Comparison of ENCODE assay signal across 25 cellular contexts in the genomic region with DNA sequence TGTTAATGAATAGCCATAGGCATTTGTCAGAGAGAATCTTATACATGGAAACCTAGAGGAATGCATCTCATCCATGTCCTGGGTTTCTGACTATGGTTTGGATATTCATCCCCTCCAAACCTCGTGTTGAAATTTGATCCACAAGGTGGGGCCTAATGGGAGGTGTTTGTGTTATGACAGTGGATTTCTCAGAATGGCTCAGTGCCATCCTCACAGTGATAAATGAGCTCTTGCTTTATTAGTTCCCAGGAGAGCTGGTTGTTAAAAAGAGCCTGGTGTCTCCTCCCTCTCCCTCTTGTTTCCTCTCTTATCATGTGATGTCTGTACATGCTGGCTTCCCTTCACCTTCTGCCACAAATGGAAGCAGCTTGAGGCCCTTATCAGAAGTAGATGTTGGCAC.
A peak's percentile ranks its signal among the peaks of the same experiment; 100 is the strongest.
DNase-seq lines count a peak whose midpoint lies in the region; TF ChIP-seq lines count a peak whose summit lies in the region.
"Had no signal": no experiment of that assay in that cellular context is flagged by ENCODE, and none has a peak within 500 bp of the region (broad histone marks: within the 10 kb centered on the region; RNA-seq: fewer than 3 reads in every experiment).

No MANE protein-coding gene starts in this region.

- no peaks in the 10 kb centered on the region for H3K9me3 ChIP-seq in hepatocyte (ENCODE audit: low read depth)
- H3K9me3 ChIP-seq: right lobe of liver, SJCRH30, thyroid gland had no signal

- no peaks in the 10 kb centered on the region for H3K36me3 Mint-ChIP-seq in activated naive CD8-positive, alpha-beta T cell treated with anti-CD3 and anti-CD28 coated beads for 36 hours
- H3K36me3 Mint-ChIP-seq: natural killer cell had no signal

- no peaks in the 10 kb centered on the region for H4K20me1 ChIP-seq in hepatocyte (ENCODE audit: insufficient read depth, poor library complexity, severe bottlenecking)

- no peaks in the 10 kb centered on the region for H3K27me3 Mint-ChIP-seq in activated naive CD8-positive, alpha-beta T cell treated with anti-CD3 and anti-CD28 coated beads for 36 hours
- H3K27me3 Mint-ChIP-seq: activated CD4-positive, alpha-beta memory T cell treated with anti-CD3 and anti-CD28 coated beads, Interleukin-2, amount 10 ng/mL, durations not matched to agents 7 days and 5 days; activated naive CD8-positive, alpha-beta T cell treated with anti-CD3 and anti-CD28 coated beads, Interleukin-2, amount 50 U/mL, for 24 hours; CD4-positive, alpha-beta T cell; central memory CD8-positive, alpha-beta T cell; stimulated activated naive CD8-positive, alpha-beta T cell treated with anti-CD3 and anti-CD28 coated beads, Interleukin-15, Interleukin-2, amounts not matched to agents 100 ng/mL and 50 ng/mL, for 24 hours had no signal

- no peak overlapping the region for H3K4me3 ChIP-seq in hepatocyte
- H3K4me3 ChIP-seq: GM12878, right lobe of liver, SJCRH30, thyroid gland had no signal

- H3K4me1 ChIP-seq in hepatocyte (ENCODE audit: insufficient read depth), result peaks cover 4% of the 10 kb centered on the region
- H3K4me1 ChIP-seq: parathyroid adenoma, right lobe of liver, SJCRH30, thyroid gland had no signal

- peak; percentile 60 for DNase-seq in DMS153 (lab: John Stamatoyannopoulos, UW)
- DNase-seq in NCI-H146 (lab: John Stamatoyannopoulos, UW), result peak; percentile 71
- DNase-seq in NCI-H510A treated with DMSO at 0.1 percent for 48 hours (lab: John Stamatoyannopoulos, UW), result peak; percentile 55
- peak; percentile 25 for DNase-seq in hepatocyte (ENCODE audit: low spot score)
- DNase-seq in activated CD8-positive, alpha-beta memory T cell treated with anti-CD3 and anti-CD28 coated beads, Interleukin-2, amount 50 U/mL, for 4 hours, result no peak
- no peak for DNase-seq in ureter (ENCODE audit: low spot score)
- no peak for DNase-seq in OCI-M2 (lab: John Stamatoyannopoulos, UW; ENCODE audit: unreplicated experiment)
- DNase-seq in activated naive CD8-positive, alpha-beta T cell treated with anti-CD3 and anti-CD28 coated beads for 36 hours, result no peak
- DNase-seq: activated CD4-positive, alpha-beta memory T cell treated with anti-CD3 and anti-CD28 coated beads, Interleukin-2, amount 10 ng/mL, durations not matched to agents 7 days and 5 days; activated CD4-positive, CD25-positive, alpha-beta regulatory T cell treated with anti-CD3 and anti-CD28 coated beads, Interleukin-2, amount 50 U/mL, for 72 hours; activated effector memory CD4-positive, alpha-beta T cell treated with anti-CD3 and anti-CD28 coated beads, Interleukin-2, amount 50 U/mL, for 16 hours; activated naive CD8-positive, alpha-beta T cell treated with anti-CD3 and anti-CD28 coated beads, Interleukin-2, amount 50 U/mL, for 24 hours; CD4-positive, alpha-beta T cell; DMS79 treated with DMSO at 0.1 percent for 48 hours; H9; islet precursor cell; Kasumi-1; natural killer cell; right lobe of liver; thyroid gland had no signal

- H3K9me3 Mint-ChIP-seq in activated naive CD8-positive, alpha-beta T cell treated with anti-CD3 and anti-CD28 coated beads for 36 hours, result peaks cover 3% of the 10 kb centered on the region

- no peaks in the 10 kb centered on the region for H3K79me2 ChIP-seq in hepatocyte
- H3K79me2 ChIP-seq: parathyroid adenoma had no signal

- H2AFZ ChIP-seq in hepatocyte, result no peak overlapping the region
- H2AFZ ChIP-seq: parathyroid adenoma had no signal

- H3K36me3 ChIP-seq in hepatocyte (replicated peaks; ENCODE audit: insufficient read depth, low read depth), result no peaks in the 10 kb centered on the region
- H3K36me3 ChIP-seq: right lobe of liver, SJCRH30, thyroid gland had no signal

- H3K4me3 Mint-ChIP-seq in activated naive CD8-positive, alpha-beta T cell treated with anti-CD3 and anti-CD28 coated beads for 36 hours, result no peak overlapping the region
- H3K4me3 Mint-ChIP-seq: activated CD4-positive, alpha-beta memory T cell treated with anti-CD3 and anti-CD28 coated beads, Interleukin-2, amount 10 ng/mL, durations not matched to agents 7 days and 5 days; activated naive CD8-positive, alpha-beta T cell treated with anti-CD3 and anti-CD28 coated beads, Interleukin-2, amount 50 U/mL, for 24 hours; CD4-positive, alpha-beta T cell; central memory CD8-positive, alpha-beta T cell; H9; natural killer cell; stimulated activated naive CD8-positive, alpha-beta T cell treated with anti-CD3 and anti-CD28 coated beads, Interleukin-15, Interleukin-2, amounts not matched to agents 100 ng/mL and 50 ng/mL, for 24 hours had no signal

- no peaks in the 10 kb centered on the region for H3K4me1 Mint-ChIP-seq in activated naive CD8-positive, alpha-beta T cell treated with anti-CD3 and anti-CD28 coated beads for 36 hours
- H3K4me1 Mint-ChIP-seq: activated CD4-positive, alpha-beta memory T cell treated with anti-CD3 and anti-CD28 coated beads, Interleukin-2, amount 10 ng/mL, durations not matched to agents 7 days and 5 days; activated naive CD8-positive, alpha-beta T cell treated with anti-CD3 and anti-CD28 coated beads, Interleukin-2, amount 50 U/mL, for 24 hours; central memory CD8-positive, alpha-beta T cell; H9; natural killer cell had no signal

- H3K27ac Mint-ChIP-seq in activated naive CD8-positive, alpha-beta T cell treated with anti-CD3 and anti-CD28 coated beads for 36 hours, result no peak overlapping the region
- H3K27ac Mint-ChIP-seq: activated CD4-positive, alpha-beta memory T cell treated with anti-CD3 and anti-CD28 coated beads, Interleukin-2, amount 10 ng/mL, durations not matched to agents 7 days and 5 days; activated naive CD8-positive, alpha-beta T cell treated with anti-CD3 and anti-CD28 coated beads, Interleukin-2, amount 50 U/mL, for 24 hours; CD4-positive, alpha-beta T cell; H9; natural killer cell; stimulated activated naive CD8-positive, alpha-beta T cell treated with anti-CD3 and anti-CD28 coated beads, Interleukin-15, Interleukin-2, amounts not matched to agents 100 ng/mL and 50 ng/mL, for 24 hours had no signal

- no peaks in the 10 kb centered on the region for H3K27me3 ChIP-seq in hepatocyte
- H3K27me3 ChIP-seq: right lobe of liver, SJCRH30, thyroid gland had no signal

- WGBS in hepatocyte (ENCODE audit: low lambda C conversion rate, missing lambda C conversion rate), result 33% methylated on average over 1 of the region's 1 CpG

- H3K4me2 ChIP-seq in hepatocyte, result no peak overlapping the region

- H3K27ac ChIP-seq in hepatocyte, result peak overlapping the region; percentile 72
- H3K27ac ChIP-seq: parathyroid adenoma, right lobe of liver, SJCRH30, thyroid gland had no signal

- no peak for TF ChIP-seq CTCF in hepatocyte (IDR thresholded peaks at IDR 0.05; ENCODE audit: poor library complexity)

- no peaks in the 10 kb centered on the region for H3K9me2 ChIP-seq in hepatocyte (replicated peaks; ENCODE audit: insufficient read depth)

Comparison
In these comparisons a context has a peak if more than half of its experiments do, and no peak if none do; other contexts are left out.
1. DNase-seq: peak in DMS153 (single experiment), NCI-H146 (single experiment), NCI-H510A treated with DMSO at 0.1 percent for 48 hours (single experiment) and hepatocyte (single experiment); none in activated CD8-positive, alpha-beta memory T cell treated with anti-CD3 and anti-CD28 coated beads, Interleukin-2, amount 50 U/mL, for 4 hours (single experiment), ureter (single experiment), OCI-M2 (single experiment) and activated naive CD8-positive, alpha-beta T cell treated with anti-CD3 and anti-CD28 coated beads for 36 hours (single experiment).